Comparison of ENCODE assay signal across 1 cellular context in genomic region chr17:30323895-30324319, GRCh38.
TF ChIP-seq lines count a peak whose summit lies in the region.

No MANE protein-coding gene starts in this region.

TF ChIP-seq in K562, 482 proteins besides CTCF, POLR2A, EP300 and RAD21 (continued from another document):
- TF ChIP-seq PCBP2 (IDR thresholded peaks at IDR 0.05; ENCODE audit: low read depth, low read length, poor library complexity, severe bottlenecking) (no peak), PBX2 (CRISPR knock-in tag; IDR thresholded peaks at IDR 0.05; ENCODE audit: low read depth) (no peak), PBX2 (tag; conservative IDR thresholded peaks at IDR 0.05; ENCODE audit: low read depth) (peak; percentile 94), NRF1 (conservative IDR thresholded peaks at IDR 0.05 in 1 of 2, IDR thresholded peaks at IDR 0.05 in 1 of 2) (peak in 1 of 2 experiments; percentile 26; a peak in 2 of 4 replicates), ZNF175 (CRISPR knock-in tag; IDR thresholded peaks at IDR 0.05; ENCODE audit: low read depth) (0 out of 2 replicates have a peak, but pooled peaks have one; percentile 43), CTBP1 (IDR thresholded peaks at IDR 0.05; ENCODE audit: borderline replicate concordance) (peak; percentile 60; the same call in 1 of the 2 replicates), SREBF1 (IDR thresholded peaks at IDR 0.05; ENCODE audit: borderline replicate concordance, low read depth, low read length) (no peak), HNRNPLL (IDR thresholded peaks at IDR 0.05; ENCODE audit: low read depth, low read length, poor library complexity, severe bottlenecking) (no peak), FOSL1 (tag; conservative IDR thresholded peaks at IDR 0.05) (peak; percentile 41; the same call in 1 of the 2 replicates), EP400 (IDR thresholded peaks at IDR 0.05) (peak; percentile 43; the same call in 1 of the 2 replicates), ATF4 (CRISPR knock-in tag; IDR thresholded peaks at IDR 0.05) (peak; percentile 66), NFIC (IDR thresholded peaks at IDR 0.05) (peak; percentile 71), CBFA2T2 (conservative IDR thresholded peaks at IDR 0.05) (peak; percentile 27; the same call in 1 of the 2 replicates), LEF1 (IDR thresholded peaks at IDR 0.05) (peak; percentile 55; the same call in 1 of the 2 replicates), CBFA2T3 (IDR thresholded peaks at IDR 0.05) (peak; percentile 35; the same call in 1 of the 2 replicates), SMARCE1 (IDR thresholded peaks at IDR 0.05) (0 out of 2 replicates have a peak, but pooled peaks have one; percentile 32), RBM39 (optimal IDR thresholded peaks at IDR 0.05; ENCODE audit: low read depth, low read length) (no peak), PML (IDR thresholded peaks at IDR 0.05; ENCODE audit: low read length) (no peak), ZNF511 (CRISPR knock-in tag; IDR thresholded peaks at IDR 0.05) (no peak), ZNF444 (CRISPR knock-in tag; IDR thresholded peaks at IDR 0.05) (no peak), JUND (IDR thresholded peaks at IDR 0.05; ENCODE audit: borderline replicate concordance, low read depth, low read length) (peak; percentile 74), JUND (tag; IDR thresholded peaks at IDR 0.05; ENCODE audit: borderline replicate concordance, low read depth, low read length) (peak; percentile 49; the same call in 1 of the 3 replicates), RB1 (IDR thresholded peaks at IDR 0.05; ENCODE audit: low read depth) (no peak), SMARCA4 (IDR thresholded peaks at IDR 0.05) (peak; percentile 65; the same call in 1 of the 2 replicates), ZNF24 (IDR thresholded peaks at IDR 0.05) (peak; percentile 57), NEUROD1 (IDR thresholded peaks at IDR 0.05; ENCODE audit: borderline replicate concordance, low read depth, low read length, partially characterized antibody) (peak; percentile 38), USF1 (CRISPR knock-in tag; IDR thresholded peaks at IDR 0.05) (no peak), THRAP3 (IDR thresholded peaks at IDR 0.05; ENCODE audit: borderline replicate concordance) (no peak), SOX6 (IDR thresholded peaks at IDR 0.05) (0 out of 2 replicates have a peak, but pooled peaks have one; percentile 44), ZNF589 (CRISPR knock-in tag; IDR thresholded peaks at IDR 0.05; ENCODE audit: low read depth) (peak; percentile 21), UBTF (IDR thresholded peaks at IDR 0.05; ENCODE audit: borderline replicate concordance in 1 of 2, low read depth in 2 of 2, low read length in 2 of 2) (0 out of 4 replicates have a peak, but pooled peaks of 1 of the 2 experiments have one; percentile 34), BCOR (IDR thresholded peaks at IDR 0.05) (no peak), ARID1B (IDR thresholded peaks at IDR 0.05) (peak; percentile 48; the same call in 1 of the 2 replicates), FOXJ2 (tag; IDR thresholded peaks at IDR 0.05) (0 out of 2 replicates have a peak, but pooled peaks have one; percentile 38), ZNF239 (CRISPR knock-in tag; IDR thresholded peaks at IDR 0.05) (no peak), MEIS2 (IDR thresholded peaks at IDR 0.05; ENCODE audit: partially characterized antibody) (peak; percentile 98), POLR2H (tag; IDR thresholded peaks at IDR 0.05; ENCODE audit: low read depth) (peak; percentile 64; the same call in 1 of the 2 replicates), MYNN (IDR thresholded peaks at IDR 0.05) (no peak), MYNN (CRISPR knock-in tag; IDR thresholded peaks at IDR 0.05) (no peak)
- TF ChIP-seq, protein P1, sequence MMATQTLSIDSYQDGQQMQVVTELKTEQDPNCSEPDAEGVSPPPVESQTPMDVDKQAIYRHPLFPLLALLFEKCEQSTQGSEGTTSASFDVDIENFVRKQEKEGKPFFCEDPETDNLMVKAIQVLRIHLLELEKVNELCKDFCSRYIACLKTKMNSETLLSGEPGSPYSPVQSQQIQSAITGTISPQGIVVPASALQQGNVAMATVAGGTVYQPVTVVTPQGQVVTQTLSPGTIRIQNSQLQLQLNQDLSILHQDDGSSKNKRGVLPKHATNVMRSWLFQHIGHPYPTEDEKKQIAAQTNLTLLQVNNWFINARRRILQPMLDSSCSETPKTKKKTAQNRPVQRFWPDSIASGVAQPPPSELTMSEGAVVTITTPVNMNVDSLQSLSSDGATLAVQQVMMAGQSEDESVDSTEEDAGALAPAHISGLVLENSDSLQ (IDR thresholded peaks at IDR 0.05), result peak; percentile 91
- TF ChIP-seq, protein P2, sequence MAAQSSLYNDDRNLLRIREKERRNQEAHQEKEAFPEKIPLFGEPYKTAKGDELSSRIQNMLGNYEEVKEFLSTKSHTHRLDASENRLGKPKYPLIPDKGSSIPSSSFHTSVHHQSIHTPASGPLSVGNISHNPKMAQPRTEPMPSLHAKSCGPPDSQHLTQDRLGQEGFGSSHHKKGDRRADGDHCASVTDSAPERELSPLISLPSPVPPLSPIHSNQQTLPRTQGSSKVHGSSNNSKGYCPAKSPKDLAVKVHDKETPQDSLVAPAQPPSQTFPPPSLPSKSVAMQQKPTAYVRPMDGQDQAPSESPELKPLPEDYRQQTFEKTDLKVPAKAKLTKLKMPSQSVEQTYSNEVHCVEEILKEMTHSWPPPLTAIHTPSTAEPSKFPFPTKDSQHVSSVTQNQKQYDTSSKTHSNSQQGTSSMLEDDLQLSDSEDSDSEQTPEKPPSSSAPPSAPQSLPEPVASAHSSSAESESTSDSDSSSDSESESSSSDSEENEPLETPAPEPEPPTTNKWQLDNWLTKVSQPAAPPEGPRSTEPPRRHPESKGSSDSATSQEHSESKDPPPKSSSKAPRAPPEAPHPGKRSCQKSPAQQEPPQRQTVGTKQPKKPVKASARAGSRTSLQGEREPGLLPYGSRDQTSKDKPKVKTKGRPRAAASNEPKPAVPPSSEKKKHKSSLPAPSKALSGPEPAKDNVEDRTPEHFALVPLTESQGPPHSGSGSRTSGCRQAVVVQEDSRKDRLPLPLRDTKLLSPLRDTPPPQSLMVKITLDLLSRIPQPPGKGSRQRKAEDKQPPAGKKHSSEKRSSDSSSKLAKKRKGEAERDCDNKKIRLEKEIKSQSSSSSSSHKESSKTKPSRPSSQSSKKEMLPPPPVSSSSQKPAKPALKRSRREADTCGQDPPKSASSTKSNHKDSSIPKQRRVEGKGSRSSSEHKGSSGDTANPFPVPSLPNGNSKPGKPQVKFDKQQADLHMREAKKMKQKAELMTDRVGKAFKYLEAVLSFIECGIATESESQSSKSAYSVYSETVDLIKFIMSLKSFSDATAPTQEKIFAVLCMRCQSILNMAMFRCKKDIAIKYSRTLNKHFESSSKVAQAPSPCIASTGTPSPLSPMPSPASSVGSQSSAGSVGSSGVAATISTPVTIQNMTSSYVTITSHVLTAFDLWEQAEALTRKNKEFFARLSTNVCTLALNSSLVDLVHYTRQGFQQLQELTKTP (IDR thresholded peaks at IDR 0.05; ENCODE audit: low read depth in 1 of 2, partially characterized antibody in 2 of 2), result peak in 1 of 2 experiments; percentile 15
- TF ChIP-seq, protein P3, sequence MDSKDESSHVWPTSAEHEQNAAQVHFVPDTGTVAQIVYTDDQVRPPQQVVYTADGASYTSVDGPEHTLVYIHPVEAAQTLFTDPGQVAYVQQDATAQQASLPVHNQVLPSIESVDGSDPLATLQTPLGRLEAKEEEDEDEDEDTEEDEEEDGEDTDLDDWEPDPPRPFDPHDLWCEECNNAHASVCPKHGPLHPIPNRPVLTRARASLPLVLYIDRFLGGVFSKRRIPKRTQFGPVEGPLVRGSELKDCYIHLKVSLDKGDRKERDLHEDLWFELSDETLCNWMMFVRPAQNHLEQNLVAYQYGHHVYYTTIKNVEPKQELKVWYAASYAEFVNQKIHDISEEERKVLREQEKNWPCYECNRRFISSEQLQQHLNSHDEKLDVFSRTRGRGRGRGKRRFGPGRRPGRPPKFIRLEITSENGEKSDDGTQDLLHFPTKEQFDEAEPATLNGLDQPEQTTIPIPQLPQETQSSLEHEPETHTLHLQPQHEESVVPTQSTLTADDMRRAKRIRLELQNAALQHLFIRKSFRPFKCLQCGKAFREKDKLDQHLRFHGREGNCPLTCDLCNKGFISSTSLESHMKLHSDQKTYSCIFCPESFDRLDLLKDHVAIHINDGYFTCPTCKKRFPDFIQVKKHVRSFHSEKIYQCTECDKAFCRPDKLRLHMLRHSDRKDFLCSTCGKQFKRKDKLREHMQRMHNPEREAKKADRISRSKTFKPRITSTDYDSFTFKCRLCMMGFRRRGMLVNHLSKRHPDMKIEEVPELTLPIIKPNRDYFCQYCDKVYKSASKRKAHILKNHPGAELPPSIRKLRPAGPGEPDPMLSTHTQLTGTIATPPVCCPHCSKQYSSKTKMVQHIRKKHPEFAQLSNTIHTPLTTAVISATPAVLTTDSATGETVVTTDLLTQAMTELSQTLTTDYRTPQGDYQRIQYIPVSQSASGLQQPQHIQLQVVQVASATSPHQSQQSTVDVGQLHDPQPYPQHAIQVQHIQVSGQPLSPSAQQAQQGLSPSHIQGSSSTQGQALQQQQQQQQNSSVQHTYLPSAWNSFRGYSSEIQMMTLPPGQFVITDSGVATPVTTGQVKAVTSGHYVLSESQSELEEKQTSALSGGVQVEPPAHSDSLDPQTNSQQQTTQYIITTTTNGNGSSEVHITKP (IDR thresholded peaks at IDR 0.05; ENCODE audit: partially characterized antibody), result peak; percentile 69
- TF ChIP-seq, protein P4, sequence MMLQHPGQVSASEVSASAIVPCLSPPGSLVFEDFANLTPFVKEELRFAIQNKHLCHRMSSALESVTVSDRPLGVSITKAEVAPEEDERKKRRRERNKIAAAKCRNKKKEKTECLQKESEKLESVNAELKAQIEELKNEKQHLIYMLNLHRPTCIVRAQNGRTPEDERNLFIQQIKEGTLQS (IDR thresholded peaks at IDR 0.05), result peak; percentile 91
- TF ChIP-seq, protein P4 (CRISPR knock-in tag; conservative IDR thresholded peaks at IDR 0.05), result no peak
